ENCODE assay signal across 15 cellular contexts in the genomic region with DNA sequence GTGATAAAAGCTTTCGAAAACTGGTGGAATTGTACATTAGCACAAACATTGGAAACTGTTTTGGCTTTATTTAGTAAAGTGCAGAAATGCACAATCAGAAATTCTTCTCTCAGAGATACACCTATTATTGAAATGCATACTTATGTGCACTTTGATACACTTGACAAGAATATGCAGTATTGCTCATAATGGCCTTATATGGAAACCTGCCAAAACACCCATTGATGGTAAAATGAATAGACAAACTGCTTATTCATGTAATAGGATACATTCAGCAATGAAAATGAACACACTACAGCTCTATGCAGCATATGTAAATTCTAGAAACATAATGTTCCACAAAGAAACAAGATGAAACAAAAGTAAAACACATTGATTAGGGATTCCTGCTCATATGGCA.
"Had no signal": no experiment of that assay in that cellular context is flagged by ENCODE, and none has a peak within 500 bp of the region (broad histone marks: within the 10 kb centered on the region; RNA-seq: fewer than 3 reads in every experiment).

No MANE protein-coding gene starts in this region.

- H3K27me3 ChIP-seq: brain microvascular endothelial cell, ovary, sigmoid colon, suprapubic skin had no signal

- DNase-seq: activated CD4-positive, alpha-beta memory T cell treated with anti-CD3 and anti-CD28 coated beads, Interleukin-2, amount 10 ng/mL, durations not matched to agents 7 days and 5 days; activated gamma-delta T cell treated with Interleukin-2 at 50 U/mL for 16 hours; activated naive CD8-positive, alpha-beta T cell treated with anti-CD3 and anti-CD28 coated beads for 36 hours; activated T-cell treated with anti-CD3 and anti-CD28 coated beads, Interleukin-2, amount 50 U/mL, for 72 hours; brain microvascular endothelial cell; endodermal cell; glutamatergic neuron; natural killer cell; ovary; sigmoid colon; stimulated activated CD4-positive, alpha-beta T cell treated with anti-CD3 and anti-CD28 coated beads, Interleukin-2, amount 100 ng/mL, for 24 hours; stimulated activated naive CD8-positive, alpha-beta T cell treated with anti-CD3 and anti-CD28 coated beads, Interleukin-15, Interleukin-2, amounts not matched to agents 100 U/mL and 50 U/mL, for 24 hours; T1000 had no signal

- H3K4me1 Mint-ChIP-seq: activated CD4-positive, alpha-beta memory T cell treated with anti-CD3 and anti-CD28 coated beads, Interleukin-2, amount 10 ng/mL, durations not matched to agents 7 days and 5 days; activated naive CD8-positive, alpha-beta T cell treated with anti-CD3 and anti-CD28 coated beads for 36 hours; endodermal cell; natural killer cell had no signal

- H3K9me3 Mint-ChIP-seq: activated CD4-positive, alpha-beta memory T cell treated with anti-CD3 and anti-CD28 coated beads, Interleukin-2, amount 10 ng/mL, durations not matched to agents 7 days and 5 days; natural killer cell had no signal

- H3K27ac ChIP-seq: brain microvascular endothelial cell, ovary, sigmoid colon, suprapubic skin had no signal

- ATAC-seq: activated T-cell treated with anti-CD3 and anti-CD28 coated beads, Interleukin-2, amount 50 U/mL, for 72 hours; natural killer cell; stimulated activated naive CD8-positive, alpha-beta T cell treated with anti-CD3 and anti-CD28 coated beads, Interleukin-15, Interleukin-2, amounts not matched to agents 100 U/mL and 50 U/mL, for 24 hours had no signal

- H3K36me3 ChIP-seq: brain microvascular endothelial cell, ovary, sigmoid colon, suprapubic skin had no signal

- H3K4me3 ChIP-seq: ovary, sigmoid colon, suprapubic skin had no signal

- H3K4me1 ChIP-seq: sigmoid colon, suprapubic skin had no signal

- H3K4me3 Mint-ChIP-seq: activated CD4-positive, alpha-beta memory T cell treated with anti-CD3 and anti-CD28 coated beads, Interleukin-2, amount 10 ng/mL, durations not matched to agents 7 days and 5 days; activated naive CD8-positive, alpha-beta T cell treated with anti-CD3 and anti-CD28 coated beads for 36 hours; activated T-cell treated with anti-CD3 and anti-CD28 coated beads, Interleukin-2, amount 50 U/mL, for 72 hours; endodermal cell; natural killer cell; type B pancreatic cell had no signal

- H3K9me3 ChIP-seq: ovary, sigmoid colon, suprapubic skin had no signal

- H3K27ac Mint-ChIP-seq: activated CD4-positive, alpha-beta memory T cell treated with anti-CD3 and anti-CD28 coated beads, Interleukin-2, amount 10 ng/mL, durations not matched to agents 7 days and 5 days; activated naive CD8-positive, alpha-beta T cell treated with anti-CD3 and anti-CD28 coated beads for 36 hours; activated T-cell treated with anti-CD3 and anti-CD28 coated beads, Interleukin-2, amount 50 U/mL, for 72 hours; endodermal cell; natural killer cell; type B pancreatic cell had no signal

- H3K36me3 Mint-ChIP-seq: activated naive CD8-positive, alpha-beta T cell treated with anti-CD3 and anti-CD28 coated beads for 36 hours; type B pancreatic cell had no signal
